In genomic region chr3:186806173-186807055, GRCh38 we compare ENCODE assay signal across 1 cellular context.
TF ChIP-seq lines count a peak whose summit lies in the region.

Gene RFC4 (minus strand): TSS chr3:186806482. CDS start chr3:186804713, 1,769 bp downstream.

TF ChIP-seq in K562, 482 proteins besides CTCF, POLR2A, EP300 and RAD21 (continued from another document and continues in another):
- TF ChIP-seq HDGF (IDR thresholded peaks at IDR 0.05) (no peak), HNRNPK (IDR thresholded peaks at IDR 0.05; ENCODE audit: low read depth, low read length, poor library complexity, severe bottlenecking) (no peak), ILK (tag; IDR thresholded peaks at IDR 0.05; ENCODE audit: borderline replicate concordance, low read depth) (no peak), ZFP1 (CRISPR knock-in tag; IDR thresholded peaks at IDR 0.05) (no peak), CBFB (CRISPR knock-in tag; IDR thresholded peaks at IDR 0.05) (0 out of 2 replicates have a peak, but pooled peaks have one; percentile 58), ZNF592 (IDR thresholded peaks at IDR 0.05) (peak; percentile 82), SIN3A (IDR thresholded peaks at IDR 0.05; ENCODE audit: borderline replicate concordance in 2 of 2, control insufficient read depth in 1 of 2, low read depth in 2 of 2, low read length in 2 of 2) (peak in 1 of 2 experiments; percentile 77; a peak in 1 of 4 replicates), ZKSCAN1 (IDR thresholded peaks at IDR 0.05; ENCODE audit: low read depth, low read length) (no peak), ZNF23 (CRISPR knock-in tag; IDR thresholded peaks at IDR 0.05) (no peak), BRF1 (IDR thresholded peaks at IDR 0.05; ENCODE audit: borderline replicate concordance, extremely low read depth, insufficient read length) (no peak), MTA1 (IDR thresholded peaks at IDR 0.05; ENCODE audit: borderline replicate concordance) (peak; percentile 71; the same call in 1 of the 2 replicates), E2F3 (CRISPR knock-in tag; IDR thresholded peaks at IDR 0.05) (peak; percentile 95), RBM17 (IDR thresholded peaks at IDR 0.05; ENCODE audit: borderline replicate concordance, low read depth, low read length) (no peak), ZNF253 (CRISPR knock-in tag; conservative IDR thresholded peaks at IDR 0.05) (no peak), RFX7 (CRISPR knock-in tag; IDR thresholded peaks at IDR 0.05) (no peak), ZNF586 (CRISPR knock-in tag; conservative IDR thresholded peaks at IDR 0.05) (no peak), CBX3 (IDR thresholded peaks at IDR 0.05; ENCODE audit: borderline replicate concordance in 1 of 2, low read length in 2 of 2) (peak in 1 of 2 experiments; percentile 12; a peak in 1 of 3 replicates), NRF1 (conservative IDR thresholded peaks at IDR 0.05 in 1 of 2, IDR thresholded peaks at IDR 0.05 in 1 of 2) (peak; percentile 50 to 67), ATF2 (CRISPR knock-in tag; IDR thresholded peaks at IDR 0.05) (no peak), NCOA2 (IDR thresholded peaks at IDR 0.05; ENCODE audit: partially characterized antibody in 2 of 2) (no peak), RBFOX2 (IDR thresholded peaks at IDR 0.05; ENCODE audit: low read depth, low read length) (peak; percentile 97), ZZZ3 (IDR thresholded peaks at IDR 0.05) (peak; percentile 92; the same call in 1 of the 2 replicates), ZNF511 (CRISPR knock-in tag; IDR thresholded peaks at IDR 0.05) (peak; percentile 85), ARNT (IDR thresholded peaks at IDR 0.05) (no peak), PURB (CRISPR knock-in tag; IDR thresholded peaks at IDR 0.05; ENCODE audit: low read depth) (no peak), E2F8 (IDR thresholded peaks at IDR 0.05; ENCODE audit: low read depth, partially characterized antibody) (peak; percentile 99), GTF3C2 (IDR thresholded peaks at IDR 0.05; ENCODE audit: borderline replicate concordance, extremely low read depth, insufficient read length) (no peak), PATZ1 (CRISPR knock-in tag; IDR thresholded peaks at IDR 0.05; ENCODE audit: borderline replicate concordance) (no peak), FOXJ2 (tag; IDR thresholded peaks at IDR 0.05) (peak; percentile 61; the same call in 1 of the 2 replicates), REST (CRISPR knock-in tag; IDR thresholded peaks at IDR 0.05; ENCODE audit: low read depth) (no peak), IFI16 (CRISPR knock-in tag; IDR thresholded peaks at IDR 0.05) (no peak), PML (IDR thresholded peaks at IDR 0.05; ENCODE audit: low read length) (peak; percentile 75; the same call in 1 of the 2 replicates), ZNF143 (CRISPR knock-in tag; IDR thresholded peaks at IDR 0.05) (peak; percentile 63; the same call in 1 of the 2 replicates), ID3 (CRISPR knock-in tag; IDR thresholded peaks at IDR 0.05) (no peak), ID3 (tag; IDR thresholded peaks at IDR 0.05) (0 out of 2 replicates have a peak, but pooled peaks have one; percentile 12), PRPF4 (IDR thresholded peaks at IDR 0.05; ENCODE audit: insufficient read depth, low read depth, low read length, poor library complexity, severe bottlenecking) (no peak), CEBPZ (IDR thresholded peaks at IDR 0.05; ENCODE audit: borderline replicate concordance, low read depth, low read length) (no peak)
